In genomic region chr5:115543931-115544370, GRCh38 we compare ENCODE assay signal across 1 cellular context.
TF ChIP-seq lines count a peak whose summit lies in the region.

No MANE protein-coding gene starts in this region.

TF ChIP-seq in HCT116, 20 proteins besides CTCF, POLR2A, EP300 and RAD21 (continued from another document):
- no peak for TF ChIP-seq REST (IDR thresholded peaks at IDR 0.05; ENCODE audit: low read depth)
- no peak for TF ChIP-seq EZH2 (IDR thresholded peaks at IDR 0.05)
- TF ChIP-seq SRF (IDR thresholded peaks at IDR 0.05; ENCODE audit: low read depth) = no peak
- no peak for TF ChIP-seq EGR1 (IDR thresholded peaks at IDR 0.05; ENCODE audit: low read depth)
- TF ChIP-seq ZNF274 (IDR thresholded peaks at IDR 0.05; ENCODE audit: low read depth, low read length) = no peak
- no peak for TF ChIP-seq TCF7L2 (IDR thresholded peaks at IDR 0.05; ENCODE audit: borderline replicate concordance, extremely low read depth, insufficient read depth, insufficient read length)
- no peak for TF ChIP-seq JUND (IDR thresholded peaks at IDR 0.05)
- no peak for TF ChIP-seq ATF3 (IDR thresholded peaks at IDR 0.05)
- no peak for TF ChIP-seq EZH2phosphoT487 (IDR thresholded peaks at IDR 0.05; ENCODE audit: borderline replicate concordance)
- no peak for TF ChIP-seq SIN3A (IDR thresholded peaks at IDR 0.05; ENCODE audit: low read depth)
- no peak for TF ChIP-seq ZFX (IDR thresholded peaks at IDR 0.05)
- TF ChIP-seq MAX (IDR thresholded peaks at IDR 0.05) = no peak
- TF ChIP-seq POLR2AphosphoS5 (IDR thresholded peaks at IDR 0.05; ENCODE audit: low read depth, low read length) = no peak
- no peak for TF ChIP-seq YY1 (IDR thresholded peaks at IDR 0.05; ENCODE audit: extremely low read depth, insufficient replicate concordance, low read depth, low read length)
